7 cellular contexts compared by ENCODE assay signal in the genomic region with DNA sequence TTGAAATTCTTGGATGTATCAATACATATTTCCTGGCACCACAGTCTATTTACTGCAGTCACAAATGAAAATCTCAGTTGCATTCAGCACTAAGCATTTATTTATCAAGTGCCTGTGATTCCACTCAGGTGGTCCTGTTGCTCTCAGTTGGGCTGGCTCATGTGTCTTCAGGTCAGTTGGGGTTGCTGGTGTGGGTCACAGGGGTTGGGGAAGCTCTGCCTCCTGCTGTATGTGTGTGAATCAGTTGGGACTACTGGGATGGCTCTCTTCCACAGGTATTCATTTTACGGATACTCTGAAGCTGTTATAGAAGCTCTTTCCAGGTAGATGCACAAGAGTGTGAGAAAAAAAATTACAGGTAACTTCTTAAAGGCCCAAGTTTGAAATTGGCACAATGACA.
"Had no signal": no experiment of that assay in that cellular context is flagged by ENCODE, and none has a peak within 500 bp of the region (broad histone marks: within the 10 kb centered on the region; RNA-seq: fewer than 3 reads in every experiment).

No MANE protein-coding gene starts in this region.

- FAIRE-seq: HTR-8/SVneo had no signal

- H2AFZ ChIP-seq: GM23248 had no signal

- H3K9ac ChIP-seq: GM23248 had no signal

- H3K27ac ChIP-seq: GM23248 had no signal

- DNase-seq: GM23248, H7, HCEC 1CT, IMR-90, KG1 had no signal

- H3K4me3 ChIP-seq: GM23248, K562 had no signal
